In the genomic region with DNA sequence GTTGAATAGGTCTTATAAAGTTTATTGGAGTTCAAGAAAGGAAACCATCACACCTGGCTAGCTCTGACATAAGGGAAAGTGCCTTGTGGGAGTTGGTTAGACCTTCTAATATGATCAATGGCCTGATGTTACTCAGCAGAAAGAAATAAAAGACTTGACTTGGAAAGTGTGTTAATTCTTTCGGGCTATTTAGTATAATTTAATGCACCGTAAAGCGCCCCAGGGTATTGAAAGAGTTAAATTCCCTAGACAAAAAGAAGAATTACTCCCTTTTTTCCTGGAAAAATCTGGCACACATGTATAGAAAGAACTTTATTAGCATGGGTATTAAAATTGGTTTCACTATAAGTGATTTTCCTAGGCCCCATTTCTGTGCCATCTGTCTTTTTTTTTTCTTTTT, we compare ENCODE assay signal across 15 cellular contexts.
A peak's percentile ranks its signal among the peaks of the same experiment; 100 is the strongest.
DNase-seq lines count a peak whose midpoint lies in the region; TF ChIP-seq lines count a peak whose summit lies in the region.
"Had no signal": no experiment of that assay in that cellular context is flagged by ENCODE, and none has a peak within 500 bp of the region (broad histone marks: within the 10 kb centered on the region; RNA-seq: fewer than 3 reads in every experiment).

No MANE protein-coding gene starts in this region.

- no peak overlapping the region for H2BK120ac ChIP-seq in mesenchymal stem cell (ENCODE audit: low read depth, low read length)

- no peak overlapping the region for H4K91ac ChIP-seq in mesenchymal stem cell (ENCODE audit: low read length)

- no peaks in the 10 kb centered on the region for H3K79me1 ChIP-seq in mesenchymal stem cell (replicated peaks; ENCODE audit: low read length, poor library complexity, severe bottlenecking)

- no peak overlapping the region for H2AK5ac ChIP-seq in mesenchymal stem cell (ENCODE audit: low read length, severe bottlenecking)

- peak; percentile 60 to 90 for DNase-seq in HAP-1 (ENCODE audit: low spot score in 2 of 2)
- peak; percentile 78 for DNase-seq in NCI-H69 (lab: John Stamatoyannopoulos, UW)
- no peak for DNase-seq in mesenchymal stem cell
- DNase-seq in spleen = no peak
- DNase-seq in LoVo (ENCODE audit: low spot score) = no peak
- no peak for DNase-seq in germinal center (ENCODE audit: low spot score)
- DNase-seq in NCI-H774 (lab: John Stamatoyannopoulos, UW) = no peak
- DNase-seq: CD8-positive, alpha-beta T cell; COR-L47; DND-41; GDM1; GOT3; HCEC 1CT; HFFc6 had no signal

- no peak overlapping the region for H3K4ac ChIP-seq in mesenchymal stem cell (ENCODE audit: low read depth in 1 of 2, low read length in 2 of 2)

- H2AFZ ChIP-seq in mesenchymal stem cell (ENCODE audit: low read depth, low read length) = no peak overlapping the region

- H3K4me2 ChIP-seq in mesenchymal stem cell (ENCODE audit: low read length, poor library complexity, severe bottlenecking) = no peak overlapping the region
- H3K4me2 ChIP-seq: A549 had no signal

- H3K9me3 ChIP-seq in HAP-1 = no peaks in the 10 kb centered on the region
- H3K9me3 ChIP-seq in mesenchymal stem cell (ENCODE audit: control insufficient read depth, low read length) = peaks cover 4% of the 10 kb centered on the region
- peaks cover 0 to 56% (median 30%) of the 10 kb centered on the region in 8 donors for H3K9me3 ChIP-seq in spleen
- H3K9me3 ChIP-seq: A549 had no signal

- H2BK5ac ChIP-seq in mesenchymal stem cell (ENCODE audit: low read depth, low read length, poor library complexity, severe bottlenecking) = no peak overlapping the region

- TF ChIP-seq CTCF in spleen (IDR thresholded peaks at IDR 0.05 in 8 of 11, conservative IDR thresholded peaks at IDR 0.05 in 3 of 11) = no peak

- no peak overlapping the region for H3K4me3 ChIP-seq in HAP-1
- no peak overlapping the region for H3K4me3 ChIP-seq in mesenchymal stem cell (ENCODE audit: insufficient read depth in 1 of 2, low read depth in 1 of 2, low read length in 2 of 2)
- no peak overlapping the region for H3K4me3 ChIP-seq in spleen
- H3K4me3 ChIP-seq: A549 had no signal

- H3K18ac ChIP-seq in mesenchymal stem cell (ENCODE audit: low read depth in 1 of 2, low read length in 2 of 2) = no peak overlapping the region

- no peak overlapping the region for H2BK15ac ChIP-seq in mesenchymal stem cell (ENCODE audit: low read depth, poor library complexity, severe bottlenecking)

- H3K4me1 ChIP-seq in HAP-1 = peaks cover 20% of the 10 kb centered on the region
- no peaks in the 10 kb centered on the region for H3K4me1 ChIP-seq in mesenchymal stem cell (ENCODE audit: control insufficient read depth, insufficient read depth, low read depth, low read length)
- H3K4me1 ChIP-seq in spleen = peaks cover 0 to 3% (median 0%) of the 10 kb centered on the region in 6 donors
- H3K4me1 ChIP-seq: A549 had no signal

- no peak overlapping the region for H4K8ac ChIP-seq in mesenchymal stem cell (ENCODE audit: low read length)

- WGBS in mesenchymal stem cell = 87% methylated on average over 3 of the region's 3 CpGs
- WGBS in spleen, 5 donors = 81 to 99% (median 93%) methylated on average over 3 of the region's 3 CpGs

- no peaks in the 10 kb centered on the region for H3K27me3 ChIP-seq in HAP-1 (ENCODE audit: low read depth)
- H3K27me3 ChIP-seq in mesenchymal stem cell (ENCODE audit: control insufficient read depth in 1 of 2, insufficient read depth in 1 of 2, low read length in 2 of 2) = no peaks in the 10 kb centered on the region
- H3K27me3 ChIP-seq in spleen (replicated peaks in 1 of 7) = no peaks in the 10 kb centered on the region

- no peak overlapping the region for H2BK12ac ChIP-seq in mesenchymal stem cell (ENCODE audit: low read length in 2 of 2)

- H3K36me3 ChIP-seq in HAP-1 (replicated peaks) (no peaks in the 10 kb centered on the region), mesenchymal stem cell (ENCODE audit: control insufficient read depth in 1 of 2, insufficient read depth in 2 of 2, low read depth in 1 of 2, low read length in 2 of 2) (no peaks in the 10 kb centered on the region), spleen (no peaks in the 10 kb centered on the region)

- in situ Hi-C loops in HAP-1 (cut with MboI; ENCODE audit: low sequenced_read_pairs) = no loop called here

- TF ChIP-seq POLR2A in spleen (IDR thresholded peaks at IDR 0.05) = no peak

- H3K9ac ChIP-seq in mesenchymal stem cell (ENCODE audit: low read length) = no peak overlapping the region

- intact Hi-C loops in spleen (cut with DNase I; ENCODE audit: low total_unique reads) = no loop called here

- H3K23ac ChIP-seq in mesenchymal stem cell (ENCODE audit: low read length in 2 of 2) = no peak overlapping the region

- H3K27ac ChIP-seq in mesenchymal stem cell (ENCODE audit: low read length, poor library complexity, severe bottlenecking) = peak overlapping the region; percentile 28
- H3K27ac ChIP-seq in spleen = peak overlapping the region in 5 of 8 donors; percentile 20 to 45 (median 32)
- H3K27ac ChIP-seq: A549 had no signal

- no peak overlapping the region for H3K14ac ChIP-seq in mesenchymal stem cell (ENCODE audit: low read length in 2 of 2)

Comparison
In these comparisons a context has a peak if more than half of its experiments do, and no peak if none do; other contexts are left out.
1. DNase-seq: peak in HAP-1 (2 of 2) and NCI-H69 (single experiment); none in mesenchymal stem cell (single experiment), spleen (single experiment), LoVo (single experiment), germinal center (single experiment) and NCI-H774 (single experiment).